In the genomic region with DNA sequence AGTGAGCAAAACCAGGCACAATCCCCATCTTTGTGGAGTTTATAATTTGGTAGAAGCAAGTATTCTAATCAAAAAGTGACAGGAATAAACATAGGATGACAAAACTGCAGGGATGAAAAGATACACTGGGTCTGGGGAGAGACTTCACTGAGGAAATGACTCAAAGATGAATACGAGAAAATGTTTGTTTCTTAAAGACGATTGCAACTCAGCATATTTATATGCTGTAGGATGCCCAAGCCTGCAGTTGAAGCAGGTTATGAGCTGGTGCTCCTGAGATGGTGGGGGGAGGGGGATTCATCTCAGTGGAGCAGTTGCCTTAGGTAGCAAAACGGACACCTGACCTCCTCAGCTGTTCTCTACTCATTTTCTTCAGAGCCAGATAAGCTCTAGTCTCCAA, we compare ENCODE assay signal across 28 cellular contexts. TPM values are rescaled to one million over a fixed set of nuclear protein-coding genes. Genes with fewer than 3 reads are reported as not detected.
"Had no signal": no experiment of that assay in that cellular context is flagged by ENCODE, and none has a peak within 500 bp of the region (broad histone marks: within the 10 kb centered on the region; RNA-seq: fewer than 3 reads in every experiment).

No MANE protein-coding gene starts in this region.

- H3K4me3 ChIP-seq: adrenal gland, body of pancreas, PC-9 had no signal

- ATAC-seq: activated CD8-positive, alpha-beta T cell treated with anti-CD3 and anti-CD28 coated beads, Interleukin-2, amount 10 ng/mL, durations not matched to agents 7 days and 5 days; activated naive CD4-positive, alpha-beta T cell treated with anti-CD3 and anti-CD28 coated beads, Interleukin-2, amount 50 U/mL, for 72 hours; body of pancreas had no signal

- H3K4me3 Mint-ChIP-seq: activated CD4-positive, alpha-beta T cell treated with anti-CD3 and anti-CD28 coated beads, Interleukin-2, amount 10 ng/mL, durations not matched to agents 7 days and 5 days; activated CD8-positive, alpha-beta T cell treated with anti-CD3 and anti-CD28 coated beads, Interleukin-2, amount 10 ng/mL, durations not matched to agents 7 days and 5 days; activated naive CD4-positive, alpha-beta T cell treated with anti-CD3 and anti-CD28 coated beads for 36 hours; activated T-cell treated with anti-CD3 and anti-CD28 coated beads, Interleukin-2, amount 50 U/mL, for 24 hours; activated T-helper 1 cell treated with anti-CD3 and anti-CD28 coated beads, Interleukin-12 subunit alpha, Interleukin-12 subunit beta, Interleukin-2, Interleukin-4 antibody, amounts not matched to agents 30 ng/mL and 10 ng/mL and 1 ng/mL, durations not matched to agents 14 hours and 24 hours and 36 hours; T-helper 1 cell treated with Interleukin-12 subunit alpha and Interleukin-12 subunit beta and Interleukin-4 antibody, amounts not matched to agents 30 μg/mL and 1 μg/mL, for 36 hours; T-helper 2 cell treated with Interferon-gamma antibody and Interleukin-4, amounts not matched to agents 5 μg/mL and 100 μg/mL, for 36 hours had no signal

- H3K9me3 Mint-ChIP-seq: activated CD4-positive, alpha-beta T cell treated with anti-CD3 and anti-CD28 coated beads, Interleukin-2, amount 10 ng/mL, durations not matched to agents 7 days and 5 days; activated naive CD4-positive, alpha-beta T cell treated with anti-CD3 and anti-CD28 coated beads for 36 hours; activated naive CD4-positive, alpha-beta T cell treated with anti-CD3 and anti-CD28 coated beads, Interleukin-2, amount 50 U/mL, for 72 hours; activated T-cell treated with anti-CD3 and anti-CD28 coated beads, Interleukin-2, amount 50 U/mL, for 24 hours; activated T-helper 1 cell treated with anti-CD3 and anti-CD28 coated beads, Interleukin-12 subunit alpha, Interleukin-12 subunit beta, Interleukin-2, Interleukin-4 antibody, amounts not matched to agents 30 ng/mL and 10 ng/mL and 1 ng/mL, durations not matched to agents 14 hours and 24 hours and 36 hours; T-helper 1 cell treated with Interleukin-12 subunit alpha and Interleukin-12 subunit beta and Interleukin-4 antibody, amounts not matched to agents 30 μg/mL and 1 μg/mL, for 36 hours; T-helper 2 cell treated with Interferon-gamma antibody and Interleukin-4, amounts not matched to agents 5 μg/mL and 100 μg/mL, for 36 hours had no signal

- H3K27ac ChIP-seq: adrenal gland, body of pancreas, PC-9 had no signal

- DNase-seq: activated CD4-positive, alpha-beta T cell treated with anti-CD3 and anti-CD28 coated beads, Interleukin-2, amount 10 ng/mL, durations not matched to agents 7 days and 5 days; activated CD4-positive, alpha-beta T cell treated with anti-CD3 and anti-CD28 coated beads, Interleukin-2, amount 50 U/mL, for 48 hours; activated CD8-positive, alpha-beta T cell treated with anti-CD3 and anti-CD28 coated beads, Interleukin-2, amount 10 ng/mL, durations not matched to agents 7 days and 5 days; activated gamma-delta T cell treated with Interleukin-2 at 50 U/mL for 16 hours; activated naive CD4-positive, alpha-beta T cell treated with anti-CD3 and anti-CD28 coated beads for 36 hours; activated T-cell treated with anti-CD3 and anti-CD28 coated beads, Interleukin-2, amount 50 U/mL, for 24 hours; adrenal gland; body of pancreas; central memory CD4-positive, alpha-beta T cell; NCI-H1092 treated with DMSO at 0.1 percent for 48 hours; NCI-H1417; NCI-H146; NCI-H187; NCI-H2029 treated with DMSO at 0.1 percent for 48 hours; NCI-H2107; NCI-H2171; NCI-H510A; NCI-H526; NCI-H748 treated with DMSO at 0.1 percent for 48 hours; NK-92 treated with Interleukin-12 subunit alpha and Interleukin-12 subunit beta, amount 100 ng/mL, for 24 hours; PC-9; Right ventricle myocardium superior had no signal

- H3K27me3 ChIP-seq: adrenal gland, body of pancreas had no signal

- H3K4me1 ChIP-seq: adrenal gland, body of pancreas had no signal

- H3K36me3 ChIP-seq: adrenal gland had no signal

- H3K4me1 Mint-ChIP-seq: activated CD4-positive, alpha-beta T cell treated with anti-CD3 and anti-CD28 coated beads, Interleukin-2, amount 10 ng/mL, durations not matched to agents 7 days and 5 days had no signal

- FAIRE-seq: colon, TTC549 had no signal

- H3K9me3 ChIP-seq: adrenal gland, body of pancreas had no signal

- H3K36me3 Mint-ChIP-seq: activated naive CD4-positive, alpha-beta T cell treated with anti-CD3 and anti-CD28 coated beads, Interleukin-2, amount 50 U/mL, for 72 hours had no signal

RNA-seq across cellular contexts. Expression of gene SLC38A4, which starts 13.4 kb away (rescaled TPM):
- total RNA-seq: activated CD4-positive, alpha-beta T cell treated with anti-CD3 and anti-CD28 coated beads, Interleukin-2, amount 10 ng/mL, durations not matched to agents 7 days and 5 days; activated CD8-positive, alpha-beta T cell treated with anti-CD3 and anti-CD28 coated beads, Interleukin-2, amount 10 ng/mL, durations not matched to agents 7 days and 5 days; activated naive CD4-positive, alpha-beta T cell treated with anti-CD3 and anti-CD28 coated beads for 36 hours; activated naive CD4-positive, alpha-beta T cell treated with anti-CD3 and anti-CD28 coated beads, Interleukin-2, amount 50 U/mL, for 72 hours; activated T-helper 1 cell treated with anti-CD3 and anti-CD28 coated beads, Interleukin-12 subunit alpha, Interleukin-12 subunit beta, Interleukin-2, Interleukin-4 antibody, amounts not matched to agents 30 ng/mL and 10 ng/mL and 1 ng/mL, durations not matched to agents 14 hours and 24 hours and 36 hours had no signal
